ENCODE assay signal across 9 cellular contexts in genomic region chr20:34515484-34516037, GRCh38. TPM values are rescaled to one million over a fixed set of nuclear protein-coding genes. Genes with fewer than 3 reads are reported as not detected.
A peak's percentile ranks its signal among the peaks of the same experiment; 100 is the strongest.
DNase-seq lines count a peak whose midpoint lies in the region; ATAC-seq, FAIRE-seq and TF ChIP-seq lines count a peak whose summit lies in the region.
"Had no signal": no experiment of that assay in that cellular context is flagged by ENCODE, and none has a peak within 500 bp of the region (broad histone marks: within the 10 kb centered on the region; RNA-seq: fewer than 3 reads in every experiment).

No MANE protein-coding gene starts in this region.

- H3K27me3 ChIP-seq in SJCRH30 (no peaks in the 10 kb centered on the region), left ventricle myocardium inferior (ENCODE audit: low read depth) (no peaks in the 10 kb centered on the region)

- H3K27ac Mint-ChIP-seq in activated naive CD4-positive, alpha-beta T cell treated with anti-CD3 and anti-CD28 coated beads, Interleukin-2, amount 50 U/mL, for 24 hours = peak overlapping the region; percentile 99

- peak; percentile 58 for ATAC-seq in GM21529 (IDR thresholded peaks at IDR 0.05; ENCODE audit: unreplicated experiment)

- peak overlapping the region; percentile 98 for H3K4me3 Mint-ChIP-seq in activated naive CD4-positive, alpha-beta T cell treated with anti-CD3 and anti-CD28 coated beads, Interleukin-2, amount 50 U/mL, for 24 hours

- peak; percentile 51 for DNase-seq in DMS79 (lab: John Stamatoyannopoulos, UW)
- DNase-seq in KBM-7 = peak; percentile 72
- DNase-seq in SJCRH30 = peak; percentile 75 to 83
- peak; percentile 30 for DNase-seq in left ventricle myocardium inferior
- DNase-seq in retinal pigment epithelial cell (ENCODE audit: low read depth) = peak; percentile 27
- no peak for DNase-seq in H54 (ENCODE audit: insufficient read length, low spot score)

- H3K9me3 Mint-ChIP-seq in activated naive CD4-positive, alpha-beta T cell treated with anti-CD3 and anti-CD28 coated beads, Interleukin-2, amount 50 U/mL, for 24 hours = no peaks in the 10 kb centered on the region

- H3K4me1 Mint-ChIP-seq in activated naive CD4-positive, alpha-beta T cell treated with anti-CD3 and anti-CD28 coated beads, Interleukin-2, amount 50 U/mL, for 24 hours = peaks cover 50% of the 10 kb centered on the region

- intact Hi-C loops in left ventricle myocardium inferior (cut with micrococcal nuclease) = no loop called here

- H3K4me1 ChIP-seq in SJCRH30 = no peaks in the 10 kb centered on the region
- peaks cover 78% of the 10 kb centered on the region for H3K4me1 ChIP-seq in left ventricle myocardium inferior

- H3K4me3 ChIP-seq in SJCRH30 = peak overlapping the region; percentile 91
- peak overlapping the region; percentile 87 for H3K4me3 ChIP-seq in left ventricle myocardium inferior
- peak overlapping the region; percentile 92 for H3K4me3 ChIP-seq in retinal pigment epithelial cell (ENCODE audit: low read length)

- peaks cover 2% of the 10 kb centered on the region for H3K36me3 Mint-ChIP-seq in activated naive CD4-positive, alpha-beta T cell treated with anti-CD3 and anti-CD28 coated beads, Interleukin-2, amount 50 U/mL, for 24 hours

- H3K27ac ChIP-seq in SJCRH30 (peak overlapping the region; percentile 88), left ventricle myocardium inferior (replicated peaks) (peak overlapping the region; percentile 97)

- H3K9me3 ChIP-seq in SJCRH30 (replicated peaks) (no peaks in the 10 kb centered on the region), left ventricle myocardium inferior (replicated peaks) (no peaks in the 10 kb centered on the region)

- no peak for TF ChIP-seq POLR2A in H54 (IDR thresholded peaks at IDR 0.05; ENCODE audit: low read depth, low read length)

- FAIRE-seq in H54 (lab: Jason Lieb, UNC) = no peak
- FAIRE-seq: frontal cortex had no signal

- TF ChIP-seq CTCF in left ventricle myocardium inferior (IDR thresholded peaks at IDR 0.05; ENCODE audit: borderline replicate concordance) (no peak), retinal pigment epithelial cell (conservative IDR thresholded peaks at IDR 0.05; ENCODE audit: low read depth, low read length) (no peak)

- H3K36me3 ChIP-seq in SJCRH30 (peaks cover 9% of the 10 kb centered on the region), left ventricle myocardium inferior (peaks cover 12% of the 10 kb centered on the region)

- in situ Hi-C loops in KBM-7 (cut with MboI; ENCODE audit: low pct_unique_long_range_greater_than_20kb, low sequenced_read_pairs) = loop anchor here (25.0 kb wide), 1 partner anchor 203 kb away; the partner anchor contains the start of gene AHCY

- no peaks in the 10 kb centered on the region for H3K27me3 Mint-ChIP-seq in activated naive CD4-positive, alpha-beta T cell treated with anti-CD3 and anti-CD28 coated beads, Interleukin-2, amount 50 U/mL, for 24 hours

RNA-seq across cellular contexts. Expression of gene DYNLRB1, which starts 0.7 kb away (rescaled TPM):
- total RNA-seq in SJCRH30 (2014; rRNA removed; shearing (Covaris generic)) = 199 and 256 TPM in 2 replicates
- 166 TPM for total RNA-seq in left ventricle myocardium inferior

RNA-seq across cellular contexts. Expression of gene MAP1LC3A, which starts 43.0 kb away (rescaled TPM):
- total RNA-seq in SJCRH30 (2014; rRNA removed; shearing (Covaris generic)) = 0.10 and 0.23 TPM in 2 replicates
- 110 TPM for total RNA-seq in left ventricle myocardium inferior

Comparison
In these comparisons a context has a peak if more than half of its experiments do, and no peak if none do; other contexts are left out.
1. RNA of gene MAP1LC3A, which starts 43.0 kb away (total RNA-seq): 110 TPM in left ventricle myocardium inferior (single experiment); 0.10 to 0.23 TPM in SJCRH30; every median in the first group is over 10 times any median in the second.
2. Peak in every context shown above with its lines, with median percentiles within 50 percentile points of each other: H3K4me3 ChIP-seq.